Comparison of ENCODE assay signal across 19 cellular contexts in the genomic region with DNA sequence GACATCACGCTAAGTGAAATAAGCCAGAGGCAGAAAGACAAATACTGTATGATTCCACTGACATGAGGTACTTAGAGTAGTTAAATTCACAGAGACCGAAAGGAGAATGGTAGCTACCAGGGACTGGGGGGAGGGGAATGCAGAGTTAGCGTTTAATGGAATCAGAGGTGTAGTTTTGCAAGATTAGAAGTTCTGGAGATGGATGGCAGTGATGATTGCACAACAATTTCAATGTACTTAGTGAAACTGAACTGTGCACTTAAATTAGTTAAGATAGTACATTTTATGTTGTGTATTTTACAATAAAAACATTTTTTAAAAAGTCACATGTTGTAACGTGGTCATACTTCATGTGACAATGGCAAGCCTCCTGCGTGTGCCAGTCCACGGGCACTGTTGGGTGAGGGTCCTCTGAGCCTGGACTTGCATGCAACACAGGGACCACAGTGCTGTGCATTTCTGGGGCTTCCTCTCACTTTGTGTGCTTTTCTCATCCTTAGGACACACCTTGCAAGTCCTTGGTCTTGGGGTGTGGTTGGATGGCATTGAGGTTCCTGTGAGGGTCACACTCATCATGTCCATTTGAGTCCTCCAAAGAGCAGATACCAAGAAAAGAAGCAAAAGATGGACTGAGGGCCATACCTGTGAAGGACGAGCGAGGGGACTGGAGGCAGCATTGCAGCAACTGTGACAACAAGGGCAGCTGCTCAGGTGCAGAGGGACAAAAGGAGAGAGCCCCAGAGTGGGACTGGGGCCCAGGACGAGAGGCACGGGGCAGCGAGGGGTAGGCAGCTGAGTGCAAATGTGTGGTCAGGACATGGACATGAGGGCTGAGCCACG.
A peak's percentile ranks its signal among the peaks of the same experiment; 100 is the strongest.
DNase-seq lines count a peak whose midpoint lies in the region; ATAC-seq, FAIRE-seq and TF ChIP-seq lines count a peak whose summit lies in the region.
"Had no signal": no experiment of that assay in that cellular context is flagged by ENCODE, and none has a peak within 500 bp of the region (broad histone marks: within the 10 kb centered on the region; RNA-seq: fewer than 3 reads in every experiment).

No MANE protein-coding gene starts in this region.

- WGBS in aorta, 2 donors, result 87% methylated on average over 12 of the region's 12 CpGs
- WGBS in pancreas, 2 donors, result 65 to 74% methylated on average over 12 of the region's 12 CpGs

- H3K27ac ChIP-seq in right atrium auricular region, result no peak overlapping the region
- H3K27ac ChIP-seq in aorta (ENCODE audit: low read depth in 1 of 2, low read length in 2 of 2), result no peak overlapping the region
- no peak overlapping the region for H3K27ac ChIP-seq in pancreas
- H3K27ac ChIP-seq: ascending aorta, upper lobe of left lung had no signal

- no peak for TF ChIP-seq CTCF in right atrium auricular region (IDR thresholded peaks at IDR 0.05)
- no peak for TF ChIP-seq CTCF in pancreas (IDR thresholded peaks at IDR 0.05)

- H3K4me3 ChIP-seq in right atrium auricular region, result no peak overlapping the region
- H3K4me3 ChIP-seq in aorta (ENCODE audit: low read length in 2 of 2), result no peak overlapping the region
- H3K4me3 ChIP-seq in pancreas, result no peak overlapping the region
- H3K4me3 ChIP-seq: ascending aorta, upper lobe of left lung had no signal

- H3K36me3 ChIP-seq in right atrium auricular region (no peaks in the 10 kb centered on the region), aorta (ENCODE audit: control insufficient read depth in 1 of 2, insufficient read depth in 2 of 2, low read length in 1 of 2) (no peaks in the 10 kb centered on the region), pancreas (no peaks in the 10 kb centered on the region)
- H3K36me3 ChIP-seq: ascending aorta, upper lobe of left lung had no signal

- FAIRE-seq in pancreas (lab: Jason Lieb, UNC), result no peak
- FAIRE-seq: islet of Langerhans had no signal

- peak; percentile 38 for DNase-seq in right atrium auricular region (ENCODE audit: low spot score)
- DNase-seq in cardiac septum (ENCODE audit: low spot score), result no peak
- DNase-seq in NOMO-1 treated with dmso at 0.1 percent for 144 hours (lab: John Stamatoyannopoulos, UW; ENCODE audit: unreplicated experiment), result peak; percentile 24
- peak; percentile 47 for DNase-seq in mesenteric fat pad (ENCODE audit: low spot score)
- peak; percentile 36 to 47 for DNase-seq in aorta
- no peak for DNase-seq in effector CD4-positive, alpha-beta T cell
- DNase-seq in pancreas, result no peak
- DNase-seq: activated CD4-positive, alpha-beta T cell treated with anti-CD3 and anti-CD28 coated beads, Interleukin-2, amount 10 ng/mL, durations not matched to agents 7 days and 5 days; Calu3; caudate nucleus; dermis blood vessel endothelial cell; NCI-H1417 treated with DMSO at 0.1 percent for 48 hours; NK-92 treated with Interleukin-12 subunit alpha and Interleukin-12 subunit beta, amount 100 ng/mL, for 24 hours had no signal

- intact Hi-C loops in cardiac septum (cut with DNase I) (no loop called here), aorta (cut with DNase I) (no loop called here), pancreas (cut with DNase I) (no loop called here)

- H3K27me3 ChIP-seq in right atrium auricular region (no peaks in the 10 kb centered on the region), aorta (ENCODE audit: control insufficient read depth in 1 of 2, insufficient read depth in 2 of 2, low read length in 1 of 2) (no peaks in the 10 kb centered on the region), pancreas (peaks cover 0 to 3% (median 0%) of the 10 kb centered on the region in 4 donors)
- H3K27me3 ChIP-seq: ascending aorta, upper lobe of left lung had no signal

- ATAC-seq in aorta (ENCODE audit: low FRiP score) (no peak), pancreas (no peak), GM21447 (IDR thresholded peaks at IDR 0.05; ENCODE audit: unreplicated experiment) (no peak)
- ATAC-seq: HCT116; natural killer cell treated with Interleukin-12 subunit alpha and Interleukin-12 subunit beta and Interleukin-15 and Interleukin-18, amount 100 ng/mL, for 72 hours had no signal

- no peaks in the 10 kb centered on the region for H3K4me1 ChIP-seq in right atrium auricular region
- H3K4me1 ChIP-seq in aorta (ENCODE audit: control insufficient read depth in 1 of 2, insufficient read depth in 2 of 2, low read length in 2 of 2), result no peaks in the 10 kb centered on the region
- H3K4me1 ChIP-seq in pancreas, result no peaks in the 10 kb centered on the region
- H3K4me1 ChIP-seq: ascending aorta had no signal

- H3K9me3 ChIP-seq in right atrium auricular region (peaks cover 0 to 8% of the 10 kb centered on the region in 2 donors), aorta (ENCODE audit: control insufficient read depth, low read length) (peaks cover 3% of the 10 kb centered on the region), pancreas (no peaks in the 10 kb centered on the region)
- H3K9me3 ChIP-seq: ascending aorta, upper lobe of left lung had no signal

Comparison
In these comparisons a context has a peak if more than half of its experiments do, and no peak if none do; other contexts are left out.
1. DNase-seq: peak in right atrium auricular region (single experiment), NOMO-1 treated with dmso at 0.1 percent for 144 hours (single experiment), mesenteric fat pad (single experiment) and aorta (2 of 2); none in cardiac septum (single experiment), effector CD4-positive, alpha-beta T cell (single experiment) and pancreas (0 of 6).